ENCODE assay signal across 20 cellular contexts in genomic region chr2:177314722-177315264, GRCh38. TPM values are rescaled to one million over a fixed set of nuclear protein-coding genes. Genes with fewer than 3 reads are reported as not detected.
DNase-seq lines count a peak whose midpoint lies in the region; ATAC-seq and TF ChIP-seq lines count a peak whose summit lies in the region.
"Had no signal": no experiment of that assay in that cellular context is flagged by ENCODE, and none has a peak within 500 bp of the region (broad histone marks: within the 10 kb centered on the region; RNA-seq: fewer than 3 reads in every experiment).

No MANE protein-coding gene starts in this region.

- DNase-seq in MM.1S (peak; percentile 41), NCI-H748 (lab: John Stamatoyannopoulos, UW; ENCODE audit: unreplicated experiment) (peak; percentile 82), esophagus squamous epithelium (lab: John Stamatoyannopoulos, UW) (no peak), suprapubic skin (ENCODE audit: low spot score in 2 of 2) (no peak), HuH-7.5 (ENCODE audit: low spot score) (no peak), colonic mucosa (no peak), lower lobe of right lung (no peak)
- DNase-seq: activated gamma-delta T cell, DMS53, heart right ventricle, islet precursor cell, occipital lobe, spleen, T-helper 17 cell, upper lobe of left lung had no signal

- H3K36me3 ChIP-seq in MM.1S (replicated peaks; ENCODE audit: insufficient read depth, low read length) (no peaks in the 10 kb centered on the region), esophagus squamous epithelium (no peaks in the 10 kb centered on the region), suprapubic skin (no peaks in the 10 kb centered on the region), colonic mucosa (no peaks in the 10 kb centered on the region), lower lobe of right lung (no peaks in the 10 kb centered on the region)
- H3K36me3 ChIP-seq: ascending aorta; BLaER1 treated with 17β-estradiol and CSF1 and Interleukin-3, amounts not matched to agents 10 nM and 100 nM; upper lobe of left lung had no signal

- 41 to 56% methylated on average over 1 of the region's 1 CpG for WGBS in esophagus squamous epithelium, 2 donors
- WGBS in suprapubic skin: 59% methylated on average over 1 of the region's 1 CpG

- ATAC-seq in lower lobe of right lung: no peak
- no peak for ATAC-seq in HG03378 (IDR thresholded peaks at IDR 0.05; ENCODE audit: unreplicated experiment)
- ATAC-seq: HCT116; stimulated activated memory B cell treated with anti-CD40 and anti-IgM and Interleukin-4, amounts not matched to agents 10 μg/mL and 1 μg/mL and 100 μg/mL, for 72 hours; T-helper 17 cell had no signal

- no peak overlapping the region for H2AFZ ChIP-seq in MM.1S (ENCODE audit: low read length)

- intact Hi-C loops in esophagus squamous epithelium (cut with DNase I): no loop called here
- intact Hi-C loops in colonic mucosa (cut with DNase I): no loop called here
- intact Hi-C loops in lower lobe of right lung (cut with DNase I): no loop called here

- H3K4me3 ChIP-seq in MM.1S (ENCODE audit: low read length) (no peak overlapping the region), esophagus squamous epithelium (peak overlapping the region; percentile 17 to 32 (median 28)), suprapubic skin (no peak overlapping the region), colonic mucosa (no peak overlapping the region), lower lobe of right lung (no peak overlapping the region)
- H3K4me3 ChIP-seq: ascending aorta; BLaER1 treated with 17β-estradiol and CSF1 and Interleukin-3, amounts not matched to agents 10 nM and 100 nM; heart right ventricle; spleen; upper lobe of left lung had no signal

- no peaks in the 10 kb centered on the region for H3K27me3 ChIP-seq in MM.1S (replicated peaks; ENCODE audit: insufficient read depth, low read length)
- no peaks in the 10 kb centered on the region for H3K27me3 ChIP-seq in esophagus squamous epithelium
- H3K27me3 ChIP-seq in suprapubic skin: no peaks in the 10 kb centered on the region
- no peaks in the 10 kb centered on the region for H3K27me3 ChIP-seq in colonic mucosa
- H3K27me3 ChIP-seq in lower lobe of right lung (ENCODE audit: low read depth): no peaks in the 10 kb centered on the region
- H3K27me3 ChIP-seq: ascending aorta; BLaER1 treated with 17β-estradiol and CSF1 and Interleukin-3, amounts not matched to agents 10 nM and 100 nM; heart right ventricle; spleen; upper lobe of left lung had no signal

- TF ChIP-seq CTCF in MM.1S (IDR thresholded peaks at IDR 0.05; ENCODE audit: low read length) (no peak), esophagus squamous epithelium (IDR thresholded peaks at IDR 0.05) (no peak), suprapubic skin (IDR thresholded peaks at IDR 0.05) (no peak), colonic mucosa (IDR thresholded peaks at IDR 0.05) (no peak), lower lobe of right lung (IDR thresholded peaks at IDR 0.05) (no peak)

- H3K9me3 ChIP-seq in MM.1S (replicated peaks; ENCODE audit: insufficient read depth, low read length) (no peaks in the 10 kb centered on the region), esophagus squamous epithelium (no peaks in the 10 kb centered on the region), suprapubic skin (no peaks in the 10 kb centered on the region), colonic mucosa (no peaks in the 10 kb centered on the region), lower lobe of right lung (no peaks in the 10 kb centered on the region)
- H3K9me3 ChIP-seq: ascending aorta, heart right ventricle, spleen, upper lobe of left lung had no signal

- H3F3A ChIP-seq in MM.1S (ENCODE audit: insufficient read depth, low read length): peaks cover 5% of the 10 kb centered on the region; the same call in 1 of the 2 replicates

- H4K20me1 ChIP-seq in MM.1S (ENCODE audit: insufficient read depth, low read length): no peaks in the 10 kb centered on the region
- H4K20me1 ChIP-seq: BLaER1 treated with 17β-estradiol and CSF1 and Interleukin-3, amounts not matched to agents 10 nM and 100 nM had no signal

- no peak for TF ChIP-seq EP300 in suprapubic skin (IDR thresholded peaks at IDR 0.05)

- no peak overlapping the region for H3K9ac ChIP-seq in MM.1S (ENCODE audit: low read length)
- H3K9ac ChIP-seq in colonic mucosa (ENCODE audit: low read depth in 2 of 2, low read length in 2 of 2): no peak overlapping the region
- H3K9ac ChIP-seq: BLaER1 treated with 17β-estradiol and CSF1 and Interleukin-3, amounts not matched to agents 10 nM and 100 nM had no signal

- H3K27ac ChIP-seq in MM.1S (ENCODE audit: low read length) (no peak overlapping the region), esophagus squamous epithelium (peak overlapping the region; percentile 82 to 91 (median 87)), suprapubic skin (peak overlapping the region; percentile 17), colonic mucosa (no peak overlapping the region), lower lobe of right lung (no peak overlapping the region)
- H3K27ac ChIP-seq: BLaER1 treated with 17β-estradiol and CSF1 and Interleukin-3, amounts not matched to agents 10 nM and 100 nM; spleen; upper lobe of left lung had no signal

- peaks cover 19% of the 10 kb centered on the region for H3K4me1 ChIP-seq in MM.1S (ENCODE audit: low read length)
- peaks cover 13 to 81% (median 37%) of the 10 kb centered on the region in 3 donors for H3K4me1 ChIP-seq in esophagus squamous epithelium
- peaks cover 41% of the 10 kb centered on the region for H3K4me1 ChIP-seq in suprapubic skin
- no peaks in the 10 kb centered on the region for H3K4me1 ChIP-seq in colonic mucosa
- no peaks in the 10 kb centered on the region for H3K4me1 ChIP-seq in lower lobe of right lung
- H3K4me1 ChIP-seq: upper lobe of left lung had no signal

- H3K9me2 ChIP-seq in MM.1S (replicated peaks; ENCODE audit: insufficient read depth, low read length): no peaks in the 10 kb centered on the region

- TF ChIP-seq POLR2A in esophagus squamous epithelium (IDR thresholded peaks at IDR 0.05) (peak in 1 of 4 donors; percentile 17), suprapubic skin (IDR thresholded peaks at IDR 0.05) (no peak)

- no peaks in the 10 kb centered on the region for H3K79me2 ChIP-seq in MM.1S (ENCODE audit: low read length)

- H3K4me2 ChIP-seq in MM.1S (ENCODE audit: low read depth, low read length): peak overlapping the region; percentile 31; the same call in 1 of the 2 replicates

RNA-seq across cellular contexts. Expression of gene NFE2L2, which starts 50.3 kb away (rescaled TPM):
- 100 to 1,000 TPM; 147 to 315 (median 189) TPM for total RNA-seq in esophagus squamous epithelium
- 100 to 1,000 TPM; 130 to 180 (median 160) TPM for total RNA-seq in suprapubic skin
- total RNA-seq in colonic mucosa: 10 to 100 TPM; 81.5 to 87.6 TPM
- total RNA-seq in lower lobe of right lung: 105 TPM

Comparison
In these comparisons a context has a peak if more than half of its experiments do, and no peak if none do; other contexts are left out.
1. DNase-seq: peak in MM.1S (single experiment) and NCI-H748 (single experiment); none in esophagus squamous epithelium (single experiment), suprapubic skin (0 of 2), HuH-7.5 (single experiment), colonic mucosa (single experiment) and lower lobe of right lung (single experiment).
2. H3K27ac ChIP-seq: peak in esophagus squamous epithelium (4 of 4) and suprapubic skin (single experiment); none in MM.1S (single experiment), colonic mucosa (single experiment) and lower lobe of right lung (single experiment).
3. H3K4me3 ChIP-seq: peak in esophagus squamous epithelium (4 of 4); none in MM.1S (single experiment), suprapubic skin (single experiment), colonic mucosa (single experiment) and lower lobe of right lung (single experiment).